ENCODE assay signal across 8 cellular contexts in the genomic region with DNA sequence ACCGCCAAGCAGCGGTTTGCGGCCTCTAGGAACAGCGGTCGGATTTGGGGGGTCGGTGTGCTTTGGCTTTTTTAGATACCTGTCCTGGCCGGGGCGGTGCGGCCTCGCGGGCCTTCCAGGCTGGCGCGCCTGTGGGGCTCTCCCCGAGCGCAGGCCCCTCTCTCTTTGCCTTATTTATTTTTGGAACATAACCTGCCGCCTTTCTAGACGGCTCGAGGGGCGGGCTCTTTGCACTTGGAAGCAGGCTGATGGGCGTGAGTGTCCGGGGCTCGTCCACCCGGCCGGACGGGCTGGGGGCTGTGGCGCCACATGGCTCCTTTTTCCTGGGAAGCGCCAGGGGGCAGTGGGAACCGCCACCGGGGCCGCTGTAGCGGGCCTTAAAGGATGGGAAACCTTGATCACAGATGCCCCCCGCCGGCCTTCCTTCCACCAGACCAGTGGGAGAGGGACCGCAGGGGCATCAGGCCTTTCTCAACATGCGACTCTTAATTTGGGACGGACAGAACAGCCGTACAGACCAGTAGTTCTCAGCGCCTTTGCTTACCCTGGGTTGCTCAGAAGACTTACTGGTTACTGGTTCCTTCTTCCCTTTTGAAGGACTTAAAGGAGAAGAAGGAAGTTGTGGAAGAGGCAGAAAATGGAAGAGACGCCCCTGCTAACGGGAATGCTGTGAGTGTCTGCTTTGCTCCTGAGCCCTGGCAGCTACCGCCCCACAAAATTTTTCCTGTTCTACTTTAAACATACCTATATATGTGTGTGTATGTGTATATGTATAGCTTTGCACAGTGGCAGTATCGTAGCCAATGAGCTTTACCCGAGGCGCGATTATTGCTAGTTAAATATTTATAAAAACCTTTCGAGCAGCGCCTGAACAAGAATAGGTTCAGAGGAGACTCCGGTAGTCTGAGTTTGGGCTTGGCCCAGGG. TPM values are rescaled to one million over a fixed set of nuclear protein-coding genes. Genes with fewer than 3 reads are reported as not detected.
A peak's percentile ranks its signal among the peaks of the same experiment; 100 is the strongest.
DNase-seq lines count a peak whose midpoint lies in the region; ATAC-seq, FAIRE-seq and TF ChIP-seq lines count a peak whose summit lies in the region.

No MANE protein-coding gene starts in this region.

- H3K4me3 Mint-ChIP-seq in dendritic cell treated with granulocyte-macrophage colony-stimulating factor and Interleukin-4, amounts not matched to agents 40 ng/mL and 50 ng/mL, for 4 days = peak overlapping the region; percentile 84
- peak overlapping the region; percentile 88 for H3K4me3 Mint-ChIP-seq in mesothelial cell of epicardium

- no peak for FAIRE-seq in RCC 7860 (lab: Jason Lieb, UNC)

- peak; percentile 19 to 63 for DNase-seq in NOMO-1 (lab: John Stamatoyannopoulos, UW; ENCODE audit: unreplicated experiment in 2 of 2)
- no peak for DNase-seq in NOMO-1 treated with dmso at 0.1 percent for 144 hours (lab: John Stamatoyannopoulos, UW; ENCODE audit: unreplicated experiment)
- DNase-seq in RWPE1 (ENCODE audit: low spot score) = no peak
- DNase-seq in mesothelial cell of epicardium (ENCODE audit: low spot score in 2 of 2, unreplicated experiment in 2 of 2) = peak in 1 of 2 experiments; percentile 48
- peak; percentile 59 for DNase-seq in ureter (ENCODE audit: low spot score)
- DNase-seq in RCC 7860 (ENCODE audit: low spot score) = no peak

- TF ChIP-seq CTCF in RWPE1 (conservative IDR thresholded peaks at IDR 0.05; ENCODE audit: low read depth) (no peak), mesothelial cell of epicardium (IDR thresholded peaks at IDR 0.05; ENCODE audit: unreplicated experiment) (no peak)

- peaks cover 79% of the 10 kb centered on the region for H3K36me3 Mint-ChIP-seq in dendritic cell treated with granulocyte-macrophage colony-stimulating factor and Interleukin-4, amounts not matched to agents 40 ng/mL and 50 ng/mL, for 4 days (ENCODE audit: low read depth)
- H3K36me3 Mint-ChIP-seq in mesothelial cell of epicardium = peaks cover 16% of the 10 kb centered on the region

- ATAC-seq in HG03442 (IDR thresholded peaks at IDR 0.05; ENCODE audit: unreplicated experiment) = no peak

- POLR2A ChIA-PET in RWPE1 (lab: Yijun Ruan, JAX; ENCODE audit: low non-redundant PET) = interaction anchor here (1.0 kb wide), 1 partner anchor 246 kb away, joined by 3 read pairs; a partner anchor contains a TSS

- H3K9me3 Mint-ChIP-seq in dendritic cell treated with granulocyte-macrophage colony-stimulating factor and Interleukin-4, amounts not matched to agents 40 ng/mL and 50 ng/mL, for 4 days = no peaks in the 10 kb centered on the region
- H3K9me3 Mint-ChIP-seq in mesothelial cell of epicardium = no peaks in the 10 kb centered on the region

- CTCF ChIA-PET in RWPE1 (lab: Yijun Ruan, JAX) = interaction anchor here (0.6 to 1.3 kb wide), 3 partner anchors 20 to 98 kb away, joined by 3 to 7 read pairs (median 3); no protein-coding TSS in a partner anchor

- H3K27ac ChIP-seq in RWPE1 = peak overlapping the region; percentile 99

- H3K27ac Mint-ChIP-seq in dendritic cell treated with granulocyte-macrophage colony-stimulating factor and Interleukin-4, amounts not matched to agents 40 ng/mL and 50 ng/mL, for 4 days = peak overlapping the region; percentile 98
- H3K27ac Mint-ChIP-seq in mesothelial cell of epicardium = peak overlapping the region; percentile 91

- peaks cover 43% of the 10 kb centered on the region for H3K4me1 Mint-ChIP-seq in dendritic cell treated with granulocyte-macrophage colony-stimulating factor and Interleukin-4, amounts not matched to agents 40 ng/mL and 50 ng/mL, for 4 days (ENCODE audit: low read depth)
- H3K4me1 Mint-ChIP-seq in mesothelial cell of epicardium = peaks cover 30% of the 10 kb centered on the region

- intact Hi-C loops in dendritic cell treated with granulocyte-macrophage colony-stimulating factor and Interleukin-4, amounts not matched to agents 40 ng/mL and 50 ng/mL, for 4 days (cut with micrococcal nuclease) = no loop called here

- no peaks in the 10 kb centered on the region for H3K27me3 Mint-ChIP-seq in dendritic cell treated with granulocyte-macrophage colony-stimulating factor and Interleukin-4, amounts not matched to agents 40 ng/mL and 50 ng/mL, for 4 days
- H3K27me3 Mint-ChIP-seq in mesothelial cell of epicardium (ENCODE audit: low read depth) = peaks cover 1% of the 10 kb centered on the region

RNA-seq across cellular contexts. Expression of a gene that starts 2.7 kb away (rescaled TPM):
- total RNA-seq in mesothelial cell of epicardium = 1,098 to 1,149 TPM (median 1,136 TPM) in 3 replicates
- 1,016 TPM for total RNA-seq in ureter

Comparison
In these comparisons a context has a peak if more than half of its experiments do, and no peak if none do; other contexts are left out.
1. DNase-seq: peak in NOMO-1 (2 of 2) and ureter (single experiment); none in NOMO-1 treated with dmso at 0.1 percent for 144 hours (single experiment), RWPE1 (single experiment) and RCC 7860 (single experiment).